Comparison of ENCODE assay signal across 19 cellular contexts in the genomic region with DNA sequence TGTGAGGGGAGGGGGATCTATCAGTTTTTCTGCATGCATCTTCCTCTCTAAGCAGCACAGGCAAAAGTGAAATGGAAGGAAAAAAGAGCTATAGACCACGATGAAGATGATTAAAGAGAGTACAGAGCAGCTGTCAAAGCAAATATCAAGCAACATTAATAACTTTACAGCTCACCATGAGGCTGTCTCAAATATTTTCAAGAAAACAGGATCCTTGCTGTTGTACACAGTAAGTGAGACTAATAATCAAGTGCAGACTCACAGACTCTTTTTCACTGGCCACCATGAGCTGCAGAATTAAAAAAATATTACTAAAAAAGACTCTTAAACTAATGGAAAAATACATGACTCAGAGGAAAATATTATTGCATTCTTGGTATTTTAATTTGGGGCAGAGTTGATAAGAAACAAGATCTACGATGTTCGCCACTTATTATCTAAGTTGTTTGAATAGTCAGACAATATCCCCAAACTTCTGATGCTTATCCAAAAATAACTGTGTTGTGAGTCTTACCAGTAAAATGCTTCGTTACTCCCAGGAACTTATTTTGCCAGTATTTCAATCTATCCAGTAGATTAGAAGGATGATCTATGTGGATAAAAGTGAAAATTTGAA.
"Had no signal": no experiment of that assay in that cellular context is flagged by ENCODE, and none has a peak within 500 bp of the region (broad histone marks: within the 10 kb centered on the region; RNA-seq: fewer than 3 reads in every experiment).

No MANE protein-coding gene starts in this region.

- H3K9me3 ChIP-seq: esophagus squamous epithelium, heart left ventricle, neutrophil, pancreas, upper lobe of left lung had no signal

- DNase-seq: activated CD4-positive, alpha-beta memory T cell treated with anti-CD3 and anti-CD28 coated beads, Interleukin-2, amount 10 ng/mL, durations not matched to agents 7 days and 5 days; activated CD4-positive, alpha-beta T cell treated with anti-CD3 and anti-CD28 coated beads for 48 hours; activated naive CD4-positive, alpha-beta T cell; activated T-cell treated with anti-CD3 and anti-CD28 coated beads, Interleukin-2, amount 50 U/mL, for 72 hours; amygdala; esophagus squamous epithelium; heart left ventricle; islet precursor cell; left cardiac atrium; midbrain; pancreas; right cardiac atrium; stimulated activated CD4-positive, alpha-beta T cell treated with anti-CD3 and anti-CD28 coated beads, Interleukin-4, amount 100 ng/mL, for 24 hours; stimulated activated naive CD4-positive, alpha-beta T cell treated with Interleukin-2 at 50 U/mL for 16 hours; upper lobe of left lung had no signal

- H3K27ac ChIP-seq: esophagus squamous epithelium, heart left ventricle, neutrophil, pancreas, upper lobe of left lung had no signal

- H3K27ac Mint-ChIP-seq: activated CD4-positive, alpha-beta memory T cell treated with anti-CD3 and anti-CD28 coated beads, Interleukin-2, amount 10 ng/mL, durations not matched to agents 7 days and 5 days; activated naive CD8-positive, alpha-beta T cell; activated T-cell treated with anti-CD3 and anti-CD28 coated beads, Interleukin-2, amount 50 U/mL, for 72 hours; brain; natural killer cell treated with Interleukin-12 subunit alpha and Interleukin-12 subunit beta and Interleukin-15 and Interleukin-18, amount 100 ng/mL, for 72 hours had no signal

- H3K27me3 ChIP-seq: heart left ventricle, neutrophil, pancreas, upper lobe of left lung had no signal

- H3K4me3 ChIP-seq: esophagus squamous epithelium, heart left ventricle, pancreas, upper lobe of left lung had no signal

- H3K4me1 Mint-ChIP-seq: activated CD4-positive, alpha-beta memory T cell treated with anti-CD3 and anti-CD28 coated beads, Interleukin-2, amount 10 ng/mL, durations not matched to agents 7 days and 5 days had no signal

- H3K27me3 Mint-ChIP-seq: natural killer cell treated with Interleukin-12 subunit alpha and Interleukin-12 subunit beta and Interleukin-15 and Interleukin-18, amount 100 ng/mL, for 72 hours had no signal

- FAIRE-seq: pancreas had no signal

- H3K9me3 Mint-ChIP-seq: activated CD4-positive, alpha-beta memory T cell treated with anti-CD3 and anti-CD28 coated beads, Interleukin-2, amount 10 ng/mL, durations not matched to agents 7 days and 5 days; brain; natural killer cell treated with Interleukin-12 subunit alpha and Interleukin-12 subunit beta and Interleukin-15 and Interleukin-18, amount 100 ng/mL, for 72 hours had no signal

- ATAC-seq: activated T-cell treated with anti-CD3 and anti-CD28 coated beads, Interleukin-2, amount 50 U/mL, for 72 hours; heart left ventricle; natural killer cell treated with Interleukin-12 subunit alpha and Interleukin-12 subunit beta and Interleukin-15 and Interleukin-18, amount 100 ng/mL, for 72 hours; pancreas; right cardiac atrium had no signal

- H3K4me3 Mint-ChIP-seq: activated CD4-positive, alpha-beta memory T cell treated with anti-CD3 and anti-CD28 coated beads, Interleukin-2, amount 10 ng/mL, durations not matched to agents 7 days and 5 days; activated naive CD8-positive, alpha-beta T cell; activated T-cell treated with anti-CD3 and anti-CD28 coated beads, Interleukin-2, amount 50 U/mL, for 72 hours; brain; natural killer cell treated with Interleukin-12 subunit alpha and Interleukin-12 subunit beta and Interleukin-15 and Interleukin-18, amount 100 ng/mL, for 72 hours had no signal

- H3K36me3 Mint-ChIP-seq: activated naive CD8-positive, alpha-beta T cell; brain; natural killer cell treated with Interleukin-12 subunit alpha and Interleukin-12 subunit beta and Interleukin-15 and Interleukin-18, amount 100 ng/mL, for 72 hours had no signal

- H3K4me1 ChIP-seq: esophagus squamous epithelium, heart left ventricle, pancreas, upper lobe of left lung had no signal

- H3K36me3 ChIP-seq: esophagus squamous epithelium, heart left ventricle, neutrophil, pancreas, upper lobe of left lung had no signal
